1 cellular context compared by ENCODE assay signal in the genomic region with DNA sequence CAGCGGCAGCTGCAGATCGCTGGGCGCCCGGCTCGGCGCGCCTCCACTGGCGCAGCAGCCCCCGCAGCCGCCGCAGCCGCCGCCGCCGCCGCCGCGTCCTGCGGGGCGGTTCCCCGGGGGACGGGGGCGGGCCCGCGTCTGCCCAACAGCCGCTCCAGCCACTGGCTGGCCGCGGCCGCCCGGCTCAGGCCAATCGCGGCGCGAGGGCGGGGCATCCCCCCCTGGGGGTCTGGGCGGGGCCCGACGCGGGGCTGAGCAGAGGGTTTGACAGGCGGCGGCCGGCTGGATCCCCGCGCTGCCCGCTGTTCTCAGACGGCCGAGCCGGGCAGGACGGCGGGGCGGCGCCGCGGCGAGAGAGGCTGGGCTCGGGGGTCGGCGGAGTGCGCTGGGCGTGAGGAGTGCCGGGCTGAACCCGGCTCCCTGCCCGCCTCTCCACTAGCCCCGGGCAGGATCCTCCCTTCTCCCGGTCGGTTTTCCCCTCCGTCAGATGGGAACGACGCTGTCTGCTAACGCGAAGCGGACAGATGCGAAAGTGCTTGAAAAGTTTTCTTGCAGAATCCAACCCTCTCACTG.
TF ChIP-seq lines count a peak whose summit lies in the region.

A gene (minus strand): TSS at position 56 of the 573 bp plus-strand sequence. CDS start 1,100 bp downstream, outside the sequence.

TF ChIP-seq in H1, 55 proteins besides CTCF, POLR2A, EP300 and RAD21 (continued from another document):
- no peak for TF ChIP-seq GABPA (IDR thresholded peaks at IDR 0.05; ENCODE audit: borderline replicate concordance, insufficient read depth, low read length)
- no peak for TF ChIP-seq KDM5A (IDR thresholded peaks at IDR 0.05; ENCODE audit: low read length)
- TF ChIP-seq, protein P1, sequence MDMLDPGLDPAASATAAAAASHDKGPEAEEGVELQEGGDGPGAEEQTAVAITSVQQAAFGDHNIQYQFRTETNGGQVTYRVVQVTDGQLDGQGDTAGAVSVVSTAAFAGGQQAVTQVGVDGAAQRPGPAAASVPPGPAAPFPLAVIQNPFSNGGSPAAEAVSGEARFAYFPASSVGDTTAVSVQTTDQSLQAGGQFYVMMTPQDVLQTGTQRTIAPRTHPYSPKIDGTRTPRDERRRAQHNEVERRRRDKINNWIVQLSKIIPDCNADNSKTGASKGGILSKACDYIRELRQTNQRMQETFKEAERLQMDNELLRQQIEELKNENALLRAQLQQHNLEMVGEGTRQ (IDR thresholded peaks at IDR 0.05; ENCODE audit: low read length): no peak
- peak; percentile 40 to 77; a peak in 3 of 4 replicates for TF ChIP-seq SIN3A (conservative IDR thresholded peaks at IDR 0.05 in 1 of 2, IDR thresholded peaks at IDR 0.05 in 1 of 2; ENCODE audit: low read depth in 1 of 2, low read length in 2 of 2)
- TF ChIP-seq, protein P2, sequence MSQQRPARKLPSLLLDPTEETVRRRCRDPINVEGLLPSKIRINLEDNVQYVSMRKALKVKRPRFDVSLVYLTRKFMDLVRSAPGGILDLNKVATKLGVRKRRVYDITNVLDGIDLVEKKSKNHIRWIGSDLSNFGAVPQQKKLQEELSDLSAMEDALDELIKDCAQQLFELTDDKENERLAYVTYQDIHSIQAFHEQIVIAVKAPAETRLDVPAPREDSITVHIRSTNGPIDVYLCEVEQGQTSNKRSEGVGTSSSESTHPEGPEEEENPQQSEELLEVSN (IDR thresholded peaks at IDR 0.05): no peak
